Comparison of ENCODE assay signal across 1 cellular context in genomic region chr22:21815357-21815756, GRCh38.
TF ChIP-seq lines count a peak whose summit lies in the region.

No MANE protein-coding gene starts in this region.

TF ChIP-seq in K562, 482 proteins besides CTCF, POLR2A, EP300 and RAD21:
- TF ChIP-seq ZHX1 (conservative IDR thresholded peaks at IDR 0.05; ENCODE audit: low read length) (no peak), HNRNPL (IDR thresholded peaks at IDR 0.05; ENCODE audit: low read depth, low read length) (no peak), ZNF589 (CRISPR knock-in tag; IDR thresholded peaks at IDR 0.05; ENCODE audit: low read depth) (no peak), HNRNPLL (IDR thresholded peaks at IDR 0.05; ENCODE audit: low read depth, low read length, poor library complexity, severe bottlenecking) (no peak), POU5F1 (IDR thresholded peaks at IDR 0.05; ENCODE audit: borderline replicate concordance, low read depth, low read length, partially characterized antibody) (no peak), ZNF224 (CRISPR knock-in tag; IDR thresholded peaks at IDR 0.05) (0 out of 2 replicates have a peak, but pooled peaks have one; percentile 13), POLR2B (IDR thresholded peaks at IDR 0.05; ENCODE audit: low read depth, partially characterized antibody) (no peak), ATF3 (IDR thresholded peaks at IDR 0.05) (no peak), ATF3 (CRISPR knock-in tag; conservative IDR thresholded peaks at IDR 0.05) (peak; percentile 21), FOXK1 (CRISPR knock-in tag; IDR thresholded peaks at IDR 0.05; ENCODE audit: borderline replicate concordance) (0 out of 2 replicates have a peak, but pooled peaks have one; percentile 57), RFX7 (CRISPR knock-in tag; IDR thresholded peaks at IDR 0.05) (no peak), CXXC5 (CRISPR knock-in tag; IDR thresholded peaks at IDR 0.05) (no peak), NR4A1 (CRISPR knock-in tag; IDR thresholded peaks at IDR 0.05) (no peak), NR4A1 (tag; IDR thresholded peaks at IDR 0.05) (no peak), CEBPZ (IDR thresholded peaks at IDR 0.05; ENCODE audit: borderline replicate concordance, low read depth, low read length) (no peak), KDM1A (IDR thresholded peaks at IDR 0.05) (no peak), STAT6 (CRISPR knock-in tag; IDR thresholded peaks at IDR 0.05) (peak; percentile 13; the same call in 1 of the 2 replicates)
- TF ChIP-seq, protein P1, sequence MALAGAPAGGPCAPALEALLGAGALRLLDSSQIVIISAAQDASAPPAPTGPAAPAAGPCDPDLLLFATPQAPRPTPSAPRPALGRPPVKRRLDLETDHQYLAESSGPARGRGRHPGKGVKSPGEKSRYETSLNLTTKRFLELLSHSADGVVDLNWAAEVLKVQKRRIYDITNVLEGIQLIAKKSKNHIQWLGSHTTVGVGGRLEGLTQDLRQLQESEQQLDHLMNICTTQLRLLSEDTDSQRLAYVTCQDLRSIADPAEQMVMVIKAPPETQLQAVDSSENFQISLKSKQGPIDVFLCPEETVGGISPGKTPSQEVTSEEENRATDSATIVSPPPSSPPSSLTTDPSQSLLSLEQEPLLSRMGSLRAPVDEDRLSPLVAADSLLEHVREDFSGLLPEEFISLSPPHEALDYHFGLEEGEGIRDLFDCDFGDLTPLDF (CRISPR knock-in tag; IDR thresholded peaks at IDR 0.05), result peak; percentile 76; the same call in 1 of the 2 replicates
- TF ChIP-seq, protein P2, sequence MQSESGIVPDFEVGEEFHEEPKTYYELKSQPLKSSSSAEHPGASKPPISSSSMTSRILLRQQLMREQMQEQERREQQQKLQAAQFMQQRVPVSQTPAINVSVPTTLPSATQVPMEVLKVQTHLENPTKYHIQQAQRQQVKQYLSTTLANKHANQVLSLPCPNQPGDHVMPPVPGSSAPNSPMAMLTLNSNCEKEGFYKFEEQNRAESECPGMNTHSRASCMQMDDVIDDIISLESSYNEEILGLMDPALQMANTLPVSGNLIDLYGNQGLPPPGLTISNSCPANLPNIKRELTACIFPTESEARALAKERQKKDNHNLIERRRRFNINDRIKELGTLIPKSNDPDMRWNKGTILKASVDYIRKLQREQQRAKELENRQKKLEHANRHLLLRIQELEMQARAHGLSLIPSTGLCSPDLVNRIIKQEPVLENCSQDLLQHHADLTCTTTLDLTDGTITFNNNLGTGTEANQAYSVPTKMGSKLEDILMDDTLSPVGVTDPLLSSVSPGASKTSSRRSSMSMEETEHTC (IDR thresholded peaks at IDR 0.05), result no peak
- TF ChIP-seq, protein P3, sequence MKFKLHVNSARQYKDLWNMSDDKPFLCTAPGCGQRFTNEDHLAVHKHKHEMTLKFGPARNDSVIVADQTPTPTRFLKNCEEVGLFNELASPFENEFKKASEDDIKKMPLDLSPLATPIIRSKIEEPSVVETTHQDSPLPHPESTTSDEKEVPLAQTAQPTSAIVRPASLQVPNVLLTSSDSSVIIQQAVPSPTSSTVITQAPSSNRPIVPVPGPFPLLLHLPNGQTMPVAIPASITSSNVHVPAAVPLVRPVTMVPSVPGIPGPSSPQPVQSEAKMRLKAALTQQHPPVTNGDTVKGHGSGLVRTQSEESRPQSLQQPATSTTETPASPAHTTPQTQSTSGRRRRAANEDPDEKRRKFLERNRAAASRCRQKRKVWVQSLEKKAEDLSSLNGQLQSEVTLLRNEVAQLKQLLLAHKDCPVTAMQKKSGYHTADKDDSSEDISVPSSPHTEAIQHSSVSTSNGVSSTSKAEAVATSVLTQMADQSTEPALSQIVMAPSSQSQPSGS (CRISPR knock-in tag; IDR thresholded peaks at IDR 0.05), result no peak
- TF ChIP-seq, protein P4, sequence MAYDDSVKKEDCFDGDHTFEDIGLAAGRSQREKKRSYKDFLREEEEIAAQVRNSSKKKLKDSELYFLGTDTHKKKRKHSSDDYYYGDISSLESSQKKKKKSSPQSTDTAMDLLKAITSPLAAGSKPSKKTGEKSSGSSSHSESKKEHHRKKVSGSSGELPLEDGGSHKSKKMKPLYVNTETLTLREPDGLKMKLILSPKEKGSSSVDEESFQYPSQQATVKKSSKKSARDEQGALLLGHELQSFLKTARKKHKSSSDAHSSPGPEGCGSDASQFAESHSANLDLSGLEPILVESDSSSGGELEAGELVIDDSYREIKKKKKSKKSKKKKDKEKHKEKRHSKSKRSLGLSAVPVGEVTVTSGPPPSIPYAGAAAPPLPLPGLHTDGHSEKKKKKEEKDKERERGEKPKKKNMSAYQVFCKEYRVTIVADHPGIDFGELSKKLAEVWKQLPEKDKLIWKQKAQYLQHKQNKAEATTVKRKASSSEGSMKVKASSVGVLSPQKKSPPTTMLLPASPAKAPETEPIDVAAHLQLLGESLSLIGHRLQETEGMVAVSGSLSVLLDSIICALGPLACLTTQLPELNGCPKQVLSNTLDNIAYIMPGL (CRISPR knock-in tag; IDR thresholded peaks at IDR 0.05), result peak; percentile 59; the same call in 1 of the 2 replicates
